In genomic region chr12:82027612-82028011, GRCh38 we compare ENCODE assay signal across 18 cellular contexts.
"Had no signal": no experiment of that assay in that cellular context is flagged by ENCODE, and none has a peak within 500 bp of the region (broad histone marks: within the 10 kb centered on the region; RNA-seq: fewer than 3 reads in every experiment).

No MANE protein-coding gene starts in this region.

- ATAC-seq: activated T-cell treated with anti-CD3 and anti-CD28 coated beads, Interleukin-2, amount 50 U/mL, for 72 hours; gastrocnemius medialis; heart left ventricle; left lung had no signal

- DNase-seq: activated CD4-positive, alpha-beta T cell treated with anti-CD3 and anti-CD28 coated beads for 1 hour; activated CD8-positive, alpha-beta memory T cell treated with anti-CD3 and anti-CD28 coated beads for 24 hours; activated CD8-positive, alpha-beta memory T cell treated with anti-CD3 and anti-CD28 coated beads, Interleukin-2, amount 50 U/mL, for 48 hours; activated effector memory CD4-positive, alpha-beta T cell treated with anti-CD3 and anti-CD28 coated beads, Interleukin-2, amount 50 U/mL, for 16 hours; activated naive CD4-positive, alpha-beta T cell treated with anti-CD3 and anti-CD28 coated beads, Interleukin-2, amount 50 U/mL, for 16 hours; activated T-cell treated with anti-CD3 and anti-CD28 coated beads, Interleukin-2, amount 50 U/mL, for 72 hours; aorta; erythroblast; gastrocnemius medialis; heart left ventricle; left lung; stimulated activated CD4-positive, alpha-beta T cell treated with anti-CD3 and anti-CD28 coated beads, Interleukin-2, amount 100 ng/mL, for 24 hours; stimulated activated naive CD4-positive, alpha-beta T cell treated with Interleukin-2 at 50 U/mL for 16 hours; thyroid gland; WERI-Rb-1 had no signal

- H3K9me3 ChIP-seq: breast epithelium, gastrocnemius medialis, left lung, thyroid gland had no signal

- H3K27ac Mint-ChIP-seq: activated T-cell treated with anti-CD3 and anti-CD28 coated beads, Interleukin-2, amount 50 U/mL, for 72 hours; progenitor cell of endocrine pancreas had no signal

- FAIRE-seq: endometrium had no signal

- H3K27me3 Mint-ChIP-seq: progenitor cell of endocrine pancreas had no signal

- H3K4me3 Mint-ChIP-seq: activated T-cell treated with anti-CD3 and anti-CD28 coated beads, Interleukin-2, amount 50 U/mL, for 72 hours had no signal
